ENCODE assay signal across 12 cellular contexts in the genomic region with DNA sequence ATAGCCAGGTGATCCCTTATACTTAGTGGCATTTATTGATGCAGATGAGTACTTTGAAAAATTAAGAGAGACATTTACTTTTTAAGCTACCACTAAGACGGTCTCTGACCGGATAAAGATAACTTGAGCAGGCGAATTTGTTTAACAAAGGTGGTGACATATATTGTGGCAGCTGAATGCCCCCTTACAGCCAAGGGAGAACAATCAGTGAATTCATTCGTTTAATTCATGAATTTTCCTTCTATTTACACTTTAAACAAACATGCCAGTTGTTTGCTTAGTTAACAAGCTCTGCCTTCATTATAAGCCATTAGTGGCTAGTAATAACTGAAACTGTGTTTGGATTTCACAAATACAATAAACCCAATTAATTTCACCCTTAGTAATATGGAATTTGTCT.
DNase-seq lines count a peak whose midpoint lies in the region; ATAC-seq and TF ChIP-seq lines count a peak whose summit lies in the region.
"Had no signal": no experiment of that assay in that cellular context is flagged by ENCODE, and none has a peak within 500 bp of the region (broad histone marks: within the 10 kb centered on the region; RNA-seq: fewer than 3 reads in every experiment).

No MANE protein-coding gene starts in this region.

- no peak for ATAC-seq in HG03469 (IDR thresholded peaks at IDR 0.05; ENCODE audit: unreplicated experiment)
- ATAC-seq in GM18858 (IDR thresholded peaks at IDR 0.05; ENCODE audit: unreplicated experiment) = no peak

- DNase-seq in COLO829 (ENCODE audit: low spot score) = peak; percentile 40
- peak; percentile 25 for DNase-seq in NCI-H2081 treated with DMSO at 0.1 percent for 48 hours (lab: John Stamatoyannopoulos, UW)
- DNase-seq in dorsolateral prefrontal cortex = peak in 1 of 10 donors; percentile 9
- DNase-seq in osteoblast (ENCODE audit: insufficient read length, low spot score, missing footprints) = no peak
- DNase-seq in SHP77 (lab: John Stamatoyannopoulos, UW) = no peak
- no peak for DNase-seq in MV-4-11 (lab: John Stamatoyannopoulos, UW)
- DNase-seq: activated T-cell treated with anti-CD3 and anti-CD28 coated beads for 4 hours, NCI-H2227 treated with DMSO at 0.1 percent for 48 hours, SIG-M5, WERI-Rb-1 had no signal

- peak overlapping the region in 17 of 59 donors; percentile 1 to 44 (median 8) for H3K4me3 ChIP-seq in dorsolateral prefrontal cortex
- no peak overlapping the region for H3K4me3 ChIP-seq in osteoblast (ENCODE audit: insufficient read depth, low read length)

- TF ChIP-seq CTCF in dorsolateral prefrontal cortex (IDR thresholded peaks at IDR 0.05 in 54 of 56, conservative IDR thresholded peaks at IDR 0.05 in 2 of 56; ENCODE audit: low read depth in 1 of 56, partially characterized antibody in 56 of 56) (peak in 1 of 56 donors; percentile 3), osteoblast (IDR thresholded peaks at IDR 0.05; ENCODE audit: extremely low read depth, low read depth, low read length) (no peak)

- H2AFZ ChIP-seq in osteoblast (ENCODE audit: low read length) = no peak overlapping the region

- intact Hi-C loops in dorsolateral prefrontal cortex (cut with DNase I) = loop anchor here in 1 of 2 donors (5.0 kb wide), 4 partner anchors 34 to 131 kb away; no protein-coding TSS in a partner anchor

- peak overlapping the region; percentile 28 for H3K4me2 ChIP-seq in osteoblast (ENCODE audit: insufficient read depth, low read length)

- no peaks in the 10 kb centered on the region for H4K20me1 ChIP-seq in osteoblast (ENCODE audit: insufficient read depth, low read length)

- H3K27ac ChIP-seq in dorsolateral prefrontal cortex (peak overlapping the region; percentile 78 to 100 (median 94)), osteoblast (ENCODE audit: low read depth, low read length) (peak overlapping the region; percentile 92)
- H3K27ac ChIP-seq: WERI-Rb-1 had no signal

- no peaks in the 10 kb centered on the region for H3K27me3 ChIP-seq in dorsolateral prefrontal cortex
- H3K27me3 ChIP-seq in osteoblast (ENCODE audit: insufficient read depth, low read length) = no peaks in the 10 kb centered on the region

- H3K4me1 ChIP-seq in osteoblast (ENCODE audit: insufficient read depth, low read length) = peaks cover 41% of the 10 kb centered on the region

- H3K79me2 ChIP-seq in osteoblast (ENCODE audit: insufficient read depth, low read length) = peaks cover 21% of the 10 kb centered on the region

- H3K9me3 ChIP-seq in osteoblast (ENCODE audit: low read depth, low read length) = no peaks in the 10 kb centered on the region

- no peaks in the 10 kb centered on the region for H3K36me3 ChIP-seq in osteoblast (ENCODE audit: insufficient read depth, low read length)
- H3K36me3 ChIP-seq: WERI-Rb-1 had no signal

Comparison
In these comparisons a context has a peak if more than half of its experiments do, and no peak if none do; other contexts are left out.
1. DNase-seq: peak in COLO829 (single experiment) and NCI-H2081 treated with DMSO at 0.1 percent for 48 hours (single experiment); none in osteoblast (single experiment), SHP77 (0 of 2) and MV-4-11 (single experiment).